ENCODE assay signal across 8 cellular contexts in the genomic region with DNA sequence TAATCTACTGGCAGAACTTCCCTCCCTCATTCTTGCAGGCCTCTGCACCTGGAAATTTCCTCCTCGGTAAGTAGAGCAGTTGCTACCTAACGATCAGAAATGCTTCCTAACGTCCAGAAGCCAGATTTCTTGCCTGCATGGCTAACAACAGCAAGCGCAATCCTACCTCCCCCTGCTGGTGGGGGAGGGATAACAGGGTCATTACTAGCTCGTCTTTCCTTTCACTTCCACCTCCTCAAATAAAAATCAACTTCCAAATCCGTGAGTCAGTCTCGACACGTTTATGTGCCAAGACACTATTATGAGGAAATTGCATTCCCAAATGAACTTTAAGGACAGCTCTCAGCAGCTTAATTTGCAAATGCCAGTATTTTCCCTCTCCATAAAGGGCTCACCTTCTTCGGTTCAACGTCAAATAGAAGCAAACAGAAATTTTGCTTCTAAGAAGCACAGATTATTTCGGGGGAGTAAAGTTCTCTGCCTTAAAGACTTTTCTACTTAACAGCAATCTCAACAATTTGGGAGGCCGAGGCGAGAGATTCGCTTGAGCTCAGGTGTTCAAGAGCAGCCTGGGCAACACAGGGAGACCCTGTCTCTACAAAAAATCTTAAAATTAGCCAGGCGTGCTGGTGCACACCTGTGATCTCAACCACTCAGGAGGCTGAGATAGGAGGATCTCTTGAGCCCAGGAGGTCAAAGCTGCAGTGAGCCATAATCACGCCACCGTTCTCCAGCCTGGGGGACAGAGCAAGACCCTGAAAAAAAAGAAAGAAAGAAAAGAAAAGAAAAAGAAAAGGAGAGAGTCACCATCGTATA.
DNase-seq lines count a peak whose midpoint lies in the region; ATAC-seq and TF ChIP-seq lines count a peak whose summit lies in the region.

No MANE protein-coding gene starts in this region.

- peak; percentile 52 for DNase-seq in DMS 273 treated with DMSO at 0.1 percent for 48 hours (lab: John Stamatoyannopoulos, UW)
- peak; percentile 28 for DNase-seq in HK-2 (ENCODE audit: unreplicated experiment)
- DNase-seq in SKM-1 (lab: John Stamatoyannopoulos, UW; ENCODE audit: unreplicated experiment): peak; percentile 43
- DNase-seq in nephron progenitor cell: peak; percentile 59
- no peak for DNase-seq in NCI-H128 (lab: John Stamatoyannopoulos, UW; ENCODE audit: unreplicated experiment)

- no peaks in the 10 kb centered on the region for H3K4me1 Mint-ChIP-seq in nephron progenitor cell

- no peak overlapping the region for H3K9ac ChIP-seq in duodenal mucosa (ENCODE audit: low read depth in 1 of 2, low read length in 2 of 2)

- H3K4me3 ChIP-seq in duodenal mucosa (ENCODE audit: low read depth in 1 of 2, low read length in 2 of 2): peak overlapping the region; percentile 38 to 51

- no peak overlapping the region for H3K27ac ChIP-seq in duodenal mucosa (ENCODE audit: low read depth, low read length)

- H3K27ac Mint-ChIP-seq in nephron progenitor cell: no peak overlapping the region

- H3K36me3 Mint-ChIP-seq in nephron progenitor cell (ENCODE audit: low read depth): no peaks in the 10 kb centered on the region

- no peaks in the 10 kb centered on the region for H3K4me1 ChIP-seq in duodenal mucosa (ENCODE audit: control insufficient read depth in 1 of 2, insufficient read depth in 2 of 2, low read length in 2 of 2)

- no peak overlapping the region for H3K4me3 Mint-ChIP-seq in nephron progenitor cell

- peak; percentile 67 for TF ChIP-seq CTCF in nephron progenitor cell (IDR thresholded peaks at IDR 0.05)

- H3K27me3 Mint-ChIP-seq in nephron progenitor cell (ENCODE audit: low read depth, poor library complexity): no peaks in the 10 kb centered on the region

- no peaks in the 10 kb centered on the region for H3K9me3 Mint-ChIP-seq in nephron progenitor cell

- ATAC-seq in GM19035 (IDR thresholded peaks at IDR 0.05; ENCODE audit: unreplicated experiment): peak; percentile 69
- no peak for ATAC-seq in GM18502 (IDR thresholded peaks at IDR 0.05; ENCODE audit: poor library complexity, unreplicated experiment)

- no peaks in the 10 kb centered on the region for H3K9me3 ChIP-seq in duodenal mucosa (ENCODE audit: control insufficient read depth in 1 of 2, low read length in 2 of 2)

- no peaks in the 10 kb centered on the region for H3K27me3 ChIP-seq in duodenal mucosa (ENCODE audit: control insufficient read depth in 1 of 2, insufficient read depth in 2 of 2, low read length in 2 of 2)

- H3K36me3 ChIP-seq in duodenal mucosa (ENCODE audit: control insufficient read depth in 1 of 2, insufficient read depth in 2 of 2, low read length in 2 of 2): no peaks in the 10 kb centered on the region
